Comparison of ENCODE assay signal across 19 cellular contexts in genomic region chr1:198330982-198331620, GRCh38.
"Had no signal": no experiment of that assay in that cellular context is flagged by ENCODE, and none has a peak within 500 bp of the region (broad histone marks: within the 10 kb centered on the region; RNA-seq: fewer than 3 reads in every experiment).

No MANE protein-coding gene starts in this region.

- H3K79me2 ChIP-seq: parathyroid adenoma had no signal

- H3K4me1 ChIP-seq: gastroesophageal sphincter, heart left ventricle, parathyroid adenoma, right lobe of liver, spleen, upper lobe of left lung had no signal

- H3K27ac ChIP-seq: dorsolateral prefrontal cortex, gastroesophageal sphincter, heart left ventricle, parathyroid adenoma, right lobe of liver, spleen, thoracic aorta, upper lobe of left lung had no signal

- H3K9me3 ChIP-seq: gastroesophageal sphincter, heart left ventricle, right lobe of liver, spleen, thoracic aorta, upper lobe of left lung had no signal

- H3K9ac ChIP-seq: parathyroid adenoma had no signal

- DNase-seq: activated B cell treated with CpG ODN at 0.5 μM for 24 hours; activated CD4-positive, alpha-beta T cell treated with anti-CD3 and anti-CD28 coated beads for 48 hours; activated CD8-positive, alpha-beta T cell treated with anti-CD3 and anti-CD28 coated beads for 36 hours; activated naive CD4-positive, alpha-beta T cell treated with Interleukin-2 at 50 U/mL for 16 hours; activated T-cell treated with anti-CD3 and anti-CD28 coated beads, Interleukin-2, amount 50 U/mL, for 24 hours; caudate nucleus; dorsolateral prefrontal cortex; erythroblast; heart left ventricle; immature natural killer cell; right lobe of liver; spleen; stimulated activated naive B cell treated with anti-CD40 and anti-IgM and Interleukin-4, amounts not matched to agents 10 μg/mL and 1 μg/mL and 100 μg/mL, for 72 hours; T-cell; upper lobe of left lung had no signal

- H3K36me3 ChIP-seq: gastroesophageal sphincter, heart left ventricle, right lobe of liver, spleen, thoracic aorta, upper lobe of left lung had no signal

- ATAC-seq: activated CD8-positive, alpha-beta T cell treated with anti-CD3 and anti-CD28 coated beads for 36 hours; gastroesophageal sphincter; heart left ventricle; natural killer cell treated with Interleukin-12 subunit alpha and Interleukin-12 subunit beta and Interleukin-15 and Interleukin-18, amount 100 ng/mL, for 72 hours; right lobe of liver; stimulated activated naive B cell treated with anti-CD40 and anti-IgM and Interleukin-4, amounts not matched to agents 10 μg/mL and 1 μg/mL and 100 μg/mL, for 72 hours; T-cell had no signal

- H2AFZ ChIP-seq: parathyroid adenoma had no signal

- H3K27me3 ChIP-seq: heart left ventricle, right lobe of liver, spleen, upper lobe of left lung had no signal

- H3K4me3 ChIP-seq: dorsolateral prefrontal cortex, gastroesophageal sphincter, heart left ventricle, right lobe of liver, spleen, thoracic aorta, upper lobe of left lung had no signal
